In genomic region chr12:18887368-18887767, GRCh38 we compare ENCODE assay signal across 19 cellular contexts.
"Had no signal": no experiment of that assay in that cellular context is flagged by ENCODE, and none has a peak within 500 bp of the region (broad histone marks: within the 10 kb centered on the region; RNA-seq: fewer than 3 reads in every experiment).

No MANE protein-coding gene starts in this region.

- DNase-seq: cortex of kidney; dorsolateral prefrontal cortex; effector CD8-positive, alpha-beta T cell; esophagus squamous epithelium; foreskin keratinocyte; heart right ventricle; hypothalamus; islet precursor cell; left lung; mesenchymal stem cell; naive B cell; posterior cingulate gyrus; stimulated activated CD4-positive, alpha-beta T cell treated with anti-CD3 and anti-CD28 coated beads, Interleukin-2, amount 100 ng/mL, for 48 hours; stimulated activated naive CD4-positive, alpha-beta T cell treated with Interleukin-2 at 50 U/mL for 16 hours; trophoblast cell had no signal

- H3K4me3 Mint-ChIP-seq: central memory CD8-positive, alpha-beta T cell; naive B cell; nephron had no signal

- H3K9me3 Mint-ChIP-seq: central memory CD8-positive, alpha-beta T cell had no signal

- H3K4me1 ChIP-seq: esophagus squamous epithelium, foreskin keratinocyte, heart right ventricle, left lung had no signal

- ATAC-seq: foreskin keratinocyte, left lung had no signal

- H3K27me3 Mint-ChIP-seq: naive B cell had no signal

- H3K4me2 ChIP-seq: smooth muscle cell had no signal

- H3K36me3 ChIP-seq: esophagus squamous epithelium, heart right ventricle, left lung had no signal

- H3K27ac ChIP-seq: dorsolateral prefrontal cortex, esophagus squamous epithelium, foreskin keratinocyte, left lung had no signal

- H3K36me3 Mint-ChIP-seq: naive B cell had no signal

- H3K9me3 ChIP-seq: esophagus squamous epithelium, left lung had no signal

- H3K27ac Mint-ChIP-seq: naive B cell, nephron had no signal

- H3K4me3 ChIP-seq: dorsolateral prefrontal cortex, esophagus squamous epithelium, heart right ventricle, left lung, lung, smooth muscle cell had no signal

- H3K27me3 ChIP-seq: dorsolateral prefrontal cortex, esophagus squamous epithelium, foreskin keratinocyte, heart right ventricle, left lung had no signal

- H3K4me1 Mint-ChIP-seq: central memory CD8-positive, alpha-beta T cell; naive B cell; nephron had no signal
